Comparison of ENCODE assay signal across 1 cellular context in genomic region chr2:239489481-239489880, GRCh38.
TF ChIP-seq lines count a peak whose summit lies in the region.

No MANE protein-coding gene starts in this region.

TF ChIP-seq in SK-N-SH, 30 proteins besides CTCF, POLR2A, EP300 and RAD21 (continued from another document):
- TF ChIP-seq, protein P1, sequence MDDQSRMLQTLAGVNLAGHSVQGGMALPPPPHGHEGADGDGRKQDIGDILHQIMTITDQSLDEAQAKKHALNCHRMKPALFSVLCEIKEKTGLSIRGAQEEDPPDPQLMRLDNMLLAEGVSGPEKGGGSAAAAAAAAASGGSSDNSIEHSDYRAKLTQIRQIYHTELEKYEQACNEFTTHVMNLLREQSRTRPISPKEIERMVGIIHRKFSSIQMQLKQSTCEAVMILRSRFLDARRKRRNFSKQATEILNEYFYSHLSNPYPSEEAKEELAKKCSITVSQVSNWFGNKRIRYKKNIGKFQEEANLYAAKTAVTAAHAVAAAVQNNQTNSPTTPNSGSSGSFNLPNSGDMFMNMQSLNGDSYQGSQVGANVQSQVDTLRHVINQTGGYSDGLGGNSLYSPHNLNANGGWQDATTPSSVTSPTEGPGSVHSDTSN (IDR thresholded peaks at IDR 0.05), result no peak
- TF ChIP-seq TAF1 (IDR thresholded peaks at IDR 0.05; ENCODE audit: borderline replicate concordance, low read depth, low read length) (no peak), FOXJ3 (CRISPR knock-in tag; IDR thresholded peaks at IDR 0.05) (no peak)
